In genomic region chr2:42810971-42811865, GRCh38 we compare ENCODE assay signal across 8 cellular contexts. TPM values are rescaled to one million over a fixed set of nuclear protein-coding genes. Genes with fewer than 3 reads are reported as not detected.
A peak's percentile ranks its signal among the peaks of the same experiment; 100 is the strongest.
DNase-seq lines count a peak whose midpoint lies in the region; ATAC-seq, FAIRE-seq and TF ChIP-seq lines count a peak whose summit lies in the region.

No MANE protein-coding gene starts in this region.

- H4K8ac ChIP-seq in H1 (ENCODE audit: extremely low read depth, insufficient read depth, low read length): peak overlapping the region; percentile 60; the same call in 1 of the 2 replicates

- peak overlapping the region; percentile 64 for H2AFZ ChIP-seq in MM.1S (ENCODE audit: low read length)
- peak overlapping the region; percentile 97 for H2AFZ ChIP-seq in H1 (ENCODE audit: low read length)

- peak overlapping the region; percentile 48 for H3K56ac ChIP-seq in H1 (replicated peaks; ENCODE audit: insufficient read length, low read depth, low read length)

- no peak overlapping the region for H2BK12ac ChIP-seq in H1 (ENCODE audit: low read depth, low read length)

- peak overlapping the region; percentile 100 for H3K27ac Mint-ChIP-seq in memory B cell

- CTCF ChIA-PET in H1 (lab: Charles Lee; ENCODE audit: partially characterized antibody): interaction anchor here (0.6 to 11.8 kb wide), 9 partner anchors 11 to 121 kb away, joined by 3 to 119 read pairs (median 5); partner anchors contain the start of gene HAAO

- H3K36me3 ChIP-seq in MM.1S (replicated peaks; ENCODE audit: insufficient read depth, low read length): no peaks in the 10 kb centered on the region
- H3K36me3 ChIP-seq in H1 (ENCODE audit: control insufficient read depth in 2 of 4, insufficient read depth in 4 of 4, low read length in 3 of 4): no peaks in the 10 kb centered on the region

- DNase-seq in GF-D8 (lab: John Stamatoyannopoulos, UW) (peak; percentile 44), MM.1S (peak; percentile 48), H1 (ENCODE audit: low read depth in 1 of 2, low spot score in 2 of 2) (peak; percentile 21 to 79), memory B cell (ENCODE audit: low spot score in 2 of 2) (peak; percentile 45 to 62), NCI-H2081 treated with DMSO at 0.1 percent for 48 hours (lab: John Stamatoyannopoulos, UW) (no peak)
- DNase-seq in activated CD4-positive, alpha-beta T cell treated with anti-CD3 and anti-CD28 coated beads, Interleukin-2, amount 50 U/mL, for 1 hour: peak; percentile 41
- peak; percentile 21 for DNase-seq in stimulated activated CD8-positive, alpha-beta memory T cell treated with anti-CD3 and anti-CD28 coated beads, Interleukin-15, amount 100 ng/mL, for 1 hour (ENCODE audit: low read depth)

- peak in 1 of 2 experiments; percentile 44; a peak in 1 of 3 replicates for TF ChIP-seq POLR2A in H1 (IDR thresholded peaks at IDR 0.05; ENCODE audit: control extremely low read depth in 1 of 2, low read depth in 2 of 2, low read length in 2 of 2)

- H3K18ac ChIP-seq in H1 (ENCODE audit: extremely low read depth, low read length): peak overlapping the region; percentile 94

- no peak overlapping the region for H3K23ac ChIP-seq in H1 (ENCODE audit: insufficient read length)

- H3K9me3 Mint-ChIP-seq in memory B cell: peaks cover 1% of the 10 kb centered on the region

- peaks cover 19% of the 10 kb centered on the region for H3F3A ChIP-seq in MM.1S (ENCODE audit: insufficient read depth, low read length)

- H3K4me2 ChIP-seq in MM.1S (ENCODE audit: low read depth, low read length) (peak overlapping the region; percentile 81), H1 (ENCODE audit: insufficient read depth in 1 of 2, low read depth in 2 of 2, low read length in 2 of 2) (peak overlapping the region; percentile 66 to 75)

- H3K4me1 ChIP-seq in MM.1S (ENCODE audit: low read length) (peaks cover 8% of the 10 kb centered on the region; the same call in 1 of the 2 replicates), H1 (replicated peaks in 1 of 4; ENCODE audit: control insufficient read depth in 3 of 4, insufficient read depth in 4 of 4, low read length in 3 of 4) (peaks cover 0 to 3% (median 0%) of the 10 kb centered on the region in 4 experiments; a peak in 4 of 7 replicates)

- no peak for TF ChIP-seq RAD21 in H1 (IDR thresholded peaks at IDR 0.05 in 1 of 2, conservative IDR thresholded peaks at IDR 0.05 in 1 of 2; ENCODE audit: low read depth in 2 of 2, low read length in 2 of 2)

- 4% methylated on average over 45 of the region's 51 CpGs; no CpG with 5 or more reads in 1 of the 2 experiments for WGBS in H1 (ENCODE audit: extremely low coverage in 1 of 2, insufficient coverage in 1 of 2, insufficient read length in 1 of 2, insufficient replicate concordance in 2 of 2, low coverage in 1 of 2, low lambda C conversion rate in 2 of 2, missing lambda C conversion rate in 1 of 2), 2 experiments

- peaks cover 3% of the 10 kb centered on the region for H3K36me3 Mint-ChIP-seq in memory B cell

- H2BK15ac ChIP-seq in H1 (ENCODE audit: low read length): no peak overlapping the region

- peaks cover 4% of the 10 kb centered on the region; the same call in 1 of the 2 replicates for H3K23me2 ChIP-seq in H1 (ENCODE audit: low read depth, low read length)

- no peak overlapping the region for H2BK20ac ChIP-seq in H1 (ENCODE audit: low read length)

- no peaks in the 10 kb centered on the region for H3K9me2 ChIP-seq in MM.1S (replicated peaks; ENCODE audit: insufficient read depth, low read length)

- peak overlapping the region; percentile 68 for H3K4me3 ChIP-seq in MM.1S (ENCODE audit: low read length)
- H3K4me3 ChIP-seq in H1 (ENCODE audit: extremely low read depth in 1 of 4, insufficient read depth in 2 of 4, low read depth in 3 of 4, low read length in 4 of 4): peak overlapping the region; percentile 55 to 80 (median 66)

- FAIRE-seq in H1 (lab: Jason Lieb, UNC): no peak

- H3K27me3 ChIP-seq in MM.1S (replicated peaks; ENCODE audit: insufficient read depth, low read length) (no peaks in the 10 kb centered on the region), H1 (replicated peaks in 1 of 4; ENCODE audit: control insufficient read depth in 3 of 4, extremely low read depth in 1 of 4, insufficient read depth in 3 of 4, low read length in 3 of 4) (no peaks in the 10 kb centered on the region)

- peaks cover 12% of the 10 kb centered on the region for H3K4me1 Mint-ChIP-seq in memory B cell

- H3K4me3 Mint-ChIP-seq in memory B cell: peak overlapping the region; percentile 98

- no peaks in the 10 kb centered on the region for H3K79me1 ChIP-seq in H1 (ENCODE audit: low read depth, low read length)

- H3K9me3 ChIP-seq in MM.1S (replicated peaks; ENCODE audit: insufficient read depth, low read length): no peaks in the 10 kb centered on the region
- H3K9me3 ChIP-seq in H1 (ENCODE audit: insufficient read depth in 2 of 2, low read depth in 1 of 2, low read length in 1 of 2): 0 out of 4 replicates have a peak, but pooled peaks cover 0 to 3% of the 10 kb centered on the region in 2 experiments

- peak overlapping the region; percentile 7 for H4K91ac ChIP-seq in H1 (replicated peaks; ENCODE audit: insufficient read length, low read length)

- H3K9ac ChIP-seq in MM.1S (ENCODE audit: low read length) (peak overlapping the region; percentile 96), H1 (replicated peaks in 1 of 4; ENCODE audit: extremely low read depth in 1 of 4, low read depth in 3 of 4, low read length in 3 of 4) (peak overlapping the region; percentile 15 to 90 (median 68); a peak in 6 of 7 replicates)

- H4K5ac ChIP-seq in H1 (ENCODE audit: insufficient read length, low read depth, low read length): peak overlapping the region; percentile 71

- no peak for TF ChIP-seq CTCF in MM.1S (IDR thresholded peaks at IDR 0.05; ENCODE audit: low read length)
- TF ChIP-seq CTCF in H1 (IDR thresholded peaks at IDR 0.05; ENCODE audit: control extremely low read depth in 1 of 3, insufficient read depth in 1 of 3, low read depth in 1 of 3, low read length in 3 of 3): no peak

- H2BK5ac ChIP-seq in H1 (ENCODE audit: low read depth, low read length): peak overlapping the region; percentile 88; the same call in 1 of the 2 replicates

- H3K27me3 Mint-ChIP-seq in memory B cell: no peaks in the 10 kb centered on the region

- no peak for TF ChIP-seq EP300 in H1 (IDR thresholded peaks at IDR 0.05; ENCODE audit: borderline replicate concordance in 1 of 2, low read depth in 2 of 2, low read length in 2 of 2)

- H2AK5ac ChIP-seq in H1 (ENCODE audit: low read depth, low read length): no peak overlapping the region

- POLR2A ChIA-PET in H1 (lab: Charles Lee; ENCODE audit: partially characterized antibody): interaction anchor here (0.6 to 3.5 kb wide), 13 partner anchors 8 to 415 kb away, joined by 3 to 61 read pairs (median 4); partner anchors contain the start of genes HAAO and ZFP36L2

- H2BK120ac ChIP-seq in H1 (replicated peaks; ENCODE audit: low read depth, low read length): no peak overlapping the region

- H3K4ac ChIP-seq in H1 (replicated peaks; ENCODE audit: insufficient read length, low read depth, low read length): peak overlapping the region; percentile 27

- H3K27ac ChIP-seq in MM.1S (ENCODE audit: low read length) (peak overlapping the region; percentile 99), H1 (ENCODE audit: low read depth, low read length) (peak overlapping the region; percentile 61)

- no peak overlapping the region for H3K14ac ChIP-seq in H1 (ENCODE audit: insufficient read length)

- H3K79me2 ChIP-seq in MM.1S (ENCODE audit: low read length) (no peaks in the 10 kb centered on the region), H1 (ENCODE audit: control insufficient read depth in 1 of 2, insufficient read depth in 2 of 2, low read length in 2 of 2) (no peaks in the 10 kb centered on the region)

- H4K20me1 ChIP-seq in MM.1S (ENCODE audit: insufficient read depth, low read length): no peaks in the 10 kb centered on the region
- H4K20me1 ChIP-seq in H1 (replicated peaks in 1 of 2; ENCODE audit: control insufficient read depth in 1 of 2, insufficient read depth in 2 of 2, low read length in 2 of 2): no peaks in the 10 kb centered on the region

- ATAC-seq in GM21717 (IDR thresholded peaks at IDR 0.05; ENCODE audit: unreplicated experiment) (peak; percentile 17), memory B cell (ENCODE audit: low read depth) (peak; percentile 12)

TF ChIP-seq in H1, 55 proteins besides CTCF, POLR2A, EP300 and RAD21 (continues in another document):
- no peak for TF ChIP-seq ATF2 (IDR thresholded peaks at IDR 0.05; ENCODE audit: low read length)
- TF ChIP-seq TAF7 (optimal IDR thresholded peaks at IDR 0.05; ENCODE audit: borderline replicate concordance, low read depth, low read length): peak; percentile 19

RNA-seq across cellular contexts. Expression of gene HAAO, which starts 18.8 kb away (rescaled TPM):
- total RNA-seq in H1 (2021; fragmentation: NEBNext Ultra II Directional; extraction: Animal tissue kit (Norgen Biotek cat#: 25700)): 2.5 and 3.2 TPM in 2 replicates
- polyA plus RNA-seq in H1 (2011; rRNA removed): 7.0 and 9.5 TPM in 2 replicates
- 5.4 TPM for polyA plus RNA-seq in H1 (2011; cell fraction: cytosol; rRNA removed)
- polyA plus RNA-seq in H1 (2011; cell fraction: nucleus; rRNA removed): 12.8 TPM
- 2.2 to 6.4 TPM (median 4.5 TPM) in 4 replicates for polyA plus RNA-seq in H1 (2012, experiment 1 of 2)
- polyA plus RNA-seq in H1 (2012, experiment 2 of 2): 2.6 TPM
- polyA plus RNA-seq in H1 (2013, experiment 1 of 2): 1.8 TPM
- 1.7 TPM for polyA plus RNA-seq in H1 (2013, experiment 2 of 2)
- polyA minus RNA-seq in H1 (2011; rRNA and poly(A)+ RNA removed): 3.3 and 5.6 TPM in 2 replicates
- polyA minus RNA-seq in H1 (2011; cell fraction: cytosol; rRNA and poly(A)+ RNA removed): 1.4 TPM
- polyA minus RNA-seq in H1 (2011; cell fraction: nucleus; rRNA and poly(A)+ RNA removed): 5.7 TPM

RNA-seq across cellular contexts. Expression of gene OXER1, which starts 47.3 kb away (rescaled TPM):
- 1.2 and 1.3 TPM in 2 replicates for total RNA-seq in H1 (2021; fragmentation: NEBNext Ultra II Directional; extraction: Animal tissue kit (Norgen Biotek cat#: 25700))
- polyA plus RNA-seq in H1 (2011; rRNA removed): 2.9 and 3.7 TPM in 2 replicates
- polyA plus RNA-seq in H1 (2011; cell fraction: cytosol; rRNA removed): 1.8 TPM
- polyA plus RNA-seq in H1 (2011; cell fraction: nucleus; rRNA removed): 6.2 TPM
- polyA plus RNA-seq in H1 (2012, experiment 1 of 2): 1.3 to 2.9 TPM (median 2.4 TPM) in 4 replicates
- 0.71 TPM for polyA plus RNA-seq in H1 (2012, experiment 2 of 2)
- polyA plus RNA-seq in H1 (2013, experiment 1 of 2): 0.65 TPM
- 0.46 TPM for polyA plus RNA-seq in H1 (2013, experiment 2 of 2)
- polyA minus RNA-seq in H1 (2011; rRNA and poly(A)+ RNA removed): 1.0 and 1.8 TPM in 2 replicates
- polyA minus RNA-seq in H1 (2011; cell fraction: cytosol; rRNA and poly(A)+ RNA removed): 0.81 TPM
- polyA minus RNA-seq in H1 (2011; cell fraction: nucleus; rRNA and poly(A)+ RNA removed): 2.7 TPM
